9 cellular contexts compared by ENCODE assay signal in the genomic region with DNA sequence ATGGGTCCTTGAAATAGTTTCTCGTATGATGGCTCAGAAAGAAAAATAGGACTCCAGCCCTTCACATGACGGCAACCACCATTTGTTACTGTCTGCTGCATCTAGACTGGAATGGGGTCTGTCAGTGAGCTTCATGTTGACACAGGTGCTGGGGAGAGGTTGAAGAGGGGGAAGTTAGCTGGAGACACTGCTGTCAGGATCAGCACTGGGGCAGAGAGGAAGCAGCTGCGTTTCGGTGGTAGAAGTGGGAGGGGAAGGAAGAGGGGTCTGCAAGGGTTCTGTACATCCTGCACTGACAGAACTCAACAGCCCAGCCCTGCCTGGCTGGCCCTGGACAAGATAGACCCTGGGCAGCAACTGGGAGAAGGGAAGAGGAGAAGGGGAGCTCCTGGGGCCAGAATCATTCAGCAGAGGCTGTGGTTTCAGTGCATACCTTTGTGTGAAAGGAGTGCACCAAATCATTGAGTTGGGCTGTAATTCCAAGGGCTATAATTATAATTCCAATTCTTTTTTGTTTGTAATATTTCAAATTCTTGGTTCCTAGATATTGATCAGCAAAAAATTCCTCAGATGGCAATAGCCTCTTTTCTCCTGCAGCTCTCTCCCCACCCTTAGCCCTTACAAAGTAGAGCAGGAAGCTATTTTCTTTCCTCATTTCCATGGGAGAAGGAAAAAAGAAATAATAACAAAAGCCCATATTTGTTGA.
DNase-seq lines count a peak whose midpoint lies in the region; ATAC-seq and TF ChIP-seq lines count a peak whose summit lies in the region.
"Had no signal": no experiment of that assay in that cellular context is flagged by ENCODE, and none has a peak within 500 bp of the region (broad histone marks: within the 10 kb centered on the region; RNA-seq: fewer than 3 reads in every experiment).

No MANE protein-coding gene starts in this region.

- H3K27me3 ChIP-seq in GM23248 (replicated peaks; ENCODE audit: insufficient read depth) = no peaks in the 10 kb centered on the region
- no peaks in the 10 kb centered on the region for H3K27me3 ChIP-seq in MM.1S (replicated peaks; ENCODE audit: insufficient read depth, low read length)

- no peaks in the 10 kb centered on the region for H3K9me3 ChIP-seq in GM23248 (ENCODE audit: low read depth)
- H3K9me3 ChIP-seq in MM.1S (replicated peaks; ENCODE audit: insufficient read depth, low read length) = no peaks in the 10 kb centered on the region

- H2AFZ ChIP-seq in GM23248 (no peak overlapping the region; the same call in 1 of the 2 replicates), MM.1S (ENCODE audit: low read length) (peak overlapping the region; percentile 53)

- H3K4me3 Mint-ChIP-seq in endothelial cell (ENCODE audit: unreplicated experiment) = no peak overlapping the region
- H3K4me3 Mint-ChIP-seq: brain had no signal

- no peaks in the 10 kb centered on the region for H3K36me3 ChIP-seq in GM23248 (ENCODE audit: low read depth)
- H3K36me3 ChIP-seq in MM.1S (replicated peaks; ENCODE audit: insufficient read depth, low read length) = no peaks in the 10 kb centered on the region

- TF ChIP-seq CTCF in MM.1S (IDR thresholded peaks at IDR 0.05; ENCODE audit: low read length) (no peak), endothelial cell (IDR thresholded peaks at IDR 0.05; ENCODE audit: unreplicated experiment) (no peak)

- peaks cover 5% of the 10 kb centered on the region for H3K4me1 Mint-ChIP-seq in endothelial cell (ENCODE audit: unreplicated experiment)
- H3K4me1 Mint-ChIP-seq: brain had no signal

- 56 to 100% methylated on average over 2 to 4 of the region's 4 CpGs for WGBS in GM23248 (ENCODE audit: low coverage in 1 of 2, low lambda C conversion rate in 2 of 2, missing lambda C conversion rate in 2 of 2), 2 experiments

- H3K9ac ChIP-seq in GM23248 = no peak overlapping the region
- peak overlapping the region; percentile 36; the same call in 1 of the 2 replicates for H3K9ac ChIP-seq in MM.1S (ENCODE audit: low read length)

- H3K4me2 ChIP-seq in GM23248 (ENCODE audit: unreplicated experiment) = peak overlapping the region; percentile 4
- peak overlapping the region; percentile 83 for H3K4me2 ChIP-seq in MM.1S (ENCODE audit: low read depth, low read length)

- H4K20me1 ChIP-seq in GM23248 (ENCODE audit: insufficient read depth) (no peaks in the 10 kb centered on the region), MM.1S (ENCODE audit: insufficient read depth, low read length) (no peaks in the 10 kb centered on the region)

- peaks cover 9% of the 10 kb centered on the region for H3F3A ChIP-seq in GM23248 (ENCODE audit: insufficient read depth)
- H3F3A ChIP-seq in MM.1S (ENCODE audit: insufficient read depth, low read length) = peaks cover 14% of the 10 kb centered on the region

- in situ Hi-C loops in GM23248 (cut with MboI) = no loop called here

- DNase-seq in GM23248 (no peak), MM.1S (peak; percentile 83), endothelial cell (ENCODE audit: low spot score) (peak; percentile 3), T1000 (lab: John Stamatoyannopoulos, UW) (no peak), COLO829 (ENCODE audit: low spot score) (no peak), activated gamma-delta T cell treated with Interleukin-2 at 50 U/mL for 16 hours (no peak)
- no peak for DNase-seq in activated CD8-positive, alpha-beta memory T cell treated with anti-CD3 and anti-CD28 coated beads, Interleukin-2, amount 50 U/mL, for 4 hours

- no peaks in the 10 kb centered on the region for H3K9me3 Mint-ChIP-seq in endothelial cell (ENCODE audit: unreplicated experiment)
- H3K9me3 Mint-ChIP-seq: brain had no signal

- H3K27ac ChIP-seq in GM23248 = peak overlapping the region; percentile 49
- H3K27ac ChIP-seq in MM.1S (ENCODE audit: low read length) = peak overlapping the region; percentile 87

- H3K36me3 Mint-ChIP-seq in endothelial cell (ENCODE audit: low read depth, unreplicated experiment) = no peaks in the 10 kb centered on the region
- H3K36me3 Mint-ChIP-seq: brain had no signal

- H3K27me3 Mint-ChIP-seq in endothelial cell (ENCODE audit: unreplicated experiment) = no peaks in the 10 kb centered on the region
- H3K27me3 Mint-ChIP-seq: brain had no signal

- peak; percentile 84 for ATAC-seq in GM18498 (IDR thresholded peaks at IDR 0.05; ENCODE audit: unreplicated experiment)

- H3K9me2 ChIP-seq in GM23248 (ENCODE audit: insufficient read depth) = no peaks in the 10 kb centered on the region
- no peaks in the 10 kb centered on the region for H3K9me2 ChIP-seq in MM.1S (replicated peaks; ENCODE audit: insufficient read depth, low read length)

- H3K27ac Mint-ChIP-seq in endothelial cell (ENCODE audit: unreplicated experiment) = no peak overlapping the region
- H3K27ac Mint-ChIP-seq: brain had no signal

- H3K79me2 ChIP-seq in GM23248 (ENCODE audit: insufficient read depth) = no peaks in the 10 kb centered on the region
- no peaks in the 10 kb centered on the region for H3K79me2 ChIP-seq in MM.1S (ENCODE audit: low read length)

- H3K4me1 ChIP-seq in GM23248 (ENCODE audit: insufficient read depth) (peaks cover 12% of the 10 kb centered on the region; the same call in 1 of the 2 replicates), MM.1S (ENCODE audit: low read length) (peaks cover 43% of the 10 kb centered on the region)

- H3K4me3 ChIP-seq in GM23248 = no peak overlapping the region
- peak overlapping the region; percentile 31; the same call in 1 of the 2 replicates for H3K4me3 ChIP-seq in MM.1S (ENCODE audit: low read length)

Comparison
In these comparisons a context has a peak if more than half of its experiments do, and no peak if none do; other contexts are left out.
1. DNase-seq: peak in MM.1S (single experiment) and endothelial cell (single experiment); none in GM23248 (single experiment), T1000 (single experiment), COLO829 (single experiment), activated gamma-delta T cell treated with Interleukin-2 at 50 U/mL for 16 hours (single experiment) and activated CD8-positive, alpha-beta memory T cell treated with anti-CD3 and anti-CD28 coated beads, Interleukin-2, amount 50 U/mL, for 4 hours (single experiment).